In the genomic region with DNA sequence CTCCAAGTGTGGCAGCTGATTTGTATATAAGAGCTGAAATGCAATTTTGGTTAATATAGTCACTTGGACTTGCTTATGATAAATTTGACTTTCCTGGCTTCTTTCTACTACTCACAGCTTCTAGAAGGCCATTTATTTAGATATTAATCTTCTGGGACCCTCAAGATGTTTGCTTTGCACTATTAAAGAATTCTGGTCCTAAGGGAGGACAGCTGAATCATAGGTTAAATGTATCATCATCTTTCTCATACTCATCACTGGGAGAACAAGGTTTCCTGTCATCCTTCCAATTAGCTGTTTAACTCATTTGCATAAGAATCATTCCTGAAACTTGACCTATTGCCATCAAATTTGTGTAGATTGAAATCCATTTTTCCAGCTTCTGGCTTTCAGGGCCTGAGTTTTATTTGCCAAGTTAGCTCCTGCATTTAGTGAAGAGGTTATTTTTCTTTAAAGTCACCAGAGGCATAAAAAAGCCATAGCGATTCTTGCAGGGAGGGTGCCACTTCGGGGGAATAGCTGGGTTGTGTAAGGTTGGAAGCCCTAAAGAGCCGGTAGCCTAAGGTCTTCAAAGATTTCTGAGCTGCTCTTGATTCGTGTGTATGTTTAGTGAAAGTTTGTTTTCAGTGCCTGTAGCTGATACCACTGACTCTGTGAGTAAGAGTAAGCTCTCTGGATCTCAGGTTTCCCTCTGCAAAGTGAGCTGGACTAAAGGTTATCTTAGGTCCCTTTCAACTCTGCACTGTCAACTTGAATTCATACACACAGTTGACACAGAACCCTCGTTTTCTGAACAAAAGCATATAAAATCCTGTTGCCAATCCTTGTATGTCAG, we compare ENCODE assay signal across 9 cellular contexts. TPM values are rescaled to one million over a fixed set of nuclear protein-coding genes. Genes with fewer than 3 reads are reported as not detected.
DNase-seq lines count a peak whose midpoint lies in the region; ATAC-seq, FAIRE-seq and TF ChIP-seq lines count a peak whose summit lies in the region.
"Had no signal": no experiment of that assay in that cellular context is flagged by ENCODE, and none has a peak within 500 bp of the region (broad histone marks: within the 10 kb centered on the region; RNA-seq: fewer than 3 reads in every experiment).

No MANE protein-coding gene starts in this region.

- no peaks in the 10 kb centered on the region for H3K79me2 ChIP-seq in keratinocyte (ENCODE audit: control insufficient read depth, insufficient read depth, low read length)

- H3K4me1 Mint-ChIP-seq in activated naive CD4-positive, alpha-beta T cell treated with anti-CD3 and anti-CD28 coated beads, Interleukin-2, amount 10 ng/mL, durations not matched to agents 7 days and 5 days, result peaks cover 59% of the 10 kb centered on the region
- peaks cover 45% of the 10 kb centered on the region for H3K4me1 Mint-ChIP-seq in activated CD8-positive, alpha-beta T cell treated with anti-CD3 and anti-CD28 coated beads for 36 hours (ENCODE audit: low read depth)

- no peaks in the 10 kb centered on the region for H3K9me1 ChIP-seq in keratinocyte (ENCODE audit: control insufficient read depth, extremely low read depth, insufficient read depth, low read length)

- H3K4me3 ChIP-seq in keratinocyte (ENCODE audit: control insufficient read depth in 2 of 3, extremely low read depth in 1 of 3, insufficient read depth in 2 of 3, low read depth in 1 of 3, low read length in 3 of 3), result no peak overlapping the region
- peak overlapping the region; percentile 69 to 87 for H3K4me3 ChIP-seq in tibial artery

- peaks cover 40% of the 10 kb centered on the region for H3K36me3 Mint-ChIP-seq in activated naive CD4-positive, alpha-beta T cell treated with anti-CD3 and anti-CD28 coated beads, Interleukin-2, amount 10 ng/mL, durations not matched to agents 7 days and 5 days
- H3K36me3 Mint-ChIP-seq in activated CD8-positive, alpha-beta T cell treated with anti-CD3 and anti-CD28 coated beads for 36 hours (ENCODE audit: low read depth), result peaks cover 47% of the 10 kb centered on the region

- ATAC-seq in activated CD8-positive, alpha-beta T cell treated with anti-CD3 and anti-CD28 coated beads for 36 hours, result no peak
- ATAC-seq in omental fat pad (ENCODE audit: low FRiP score), result no peak

- dilution Hi-C loops in keratinocyte (cut with MboI; ENCODE audit: extremely low pct_ligation_motif_present, low sequenced_read_pairs), result no loop called here

- POLR2A ChIA-PET in activated CD8-positive, alpha-beta T cell treated with anti-CD3 and anti-CD28 coated beads for 36 hours (lab: Charles Lee), result interaction anchor here (0.5 to 3.7 kb wide), 5 partner anchors 9 to 105 kb away, joined by 3 to 21 read pairs (median 4); no protein-coding TSS in a partner anchor

- H3K4me1 ChIP-seq in keratinocyte (ENCODE audit: control insufficient read depth, extremely low read depth, insufficient read depth, low read length), result peaks cover 33% of the 10 kb centered on the region
- peaks cover 7 to 78% (median 52%) of the 10 kb centered on the region in 4 donors for H3K4me1 ChIP-seq in tibial artery

- TF ChIP-seq CTCF in activated CD8-positive, alpha-beta T cell treated with anti-CD3 and anti-CD28 coated beads for 36 hours (IDR thresholded peaks at IDR 0.05), result no peak
- no peak for TF ChIP-seq CTCF in keratinocyte (optimal IDR thresholded peaks at IDR 0.05 in 1 of 3, IDR thresholded peaks at IDR 0.05 in 1 of 3, conservative IDR thresholded peaks at IDR 0.05 in 1 of 3; ENCODE audit: extremely low read depth in 1 of 3, insufficient read depth in 2 of 3, low read length in 3 of 3)
- TF ChIP-seq CTCF in tibial artery (IDR thresholded peaks at IDR 0.05), result no peak
- no peak for TF ChIP-seq CTCF in omental fat pad (IDR thresholded peaks at IDR 0.05)

- H3K27me3 ChIP-seq in keratinocyte (ENCODE audit: control insufficient read depth, extremely low read depth, insufficient read depth, low read length) (no peaks in the 10 kb centered on the region), tibial artery (no peaks in the 10 kb centered on the region)

- no peaks in the 10 kb centered on the region for H3K27me3 Mint-ChIP-seq in activated naive CD4-positive, alpha-beta T cell treated with anti-CD3 and anti-CD28 coated beads, Interleukin-2, amount 10 ng/mL, durations not matched to agents 7 days and 5 days
- no peaks in the 10 kb centered on the region for H3K27me3 Mint-ChIP-seq in activated CD8-positive, alpha-beta T cell treated with anti-CD3 and anti-CD28 coated beads for 36 hours

- peak overlapping the region; percentile 88 for H3K27ac Mint-ChIP-seq in activated naive CD4-positive, alpha-beta T cell treated with anti-CD3 and anti-CD28 coated beads, Interleukin-2, amount 10 ng/mL, durations not matched to agents 7 days and 5 days
- H3K27ac Mint-ChIP-seq in activated CD8-positive, alpha-beta T cell treated with anti-CD3 and anti-CD28 coated beads for 36 hours, result peak overlapping the region; percentile 70

- H3K36me3 ChIP-seq in keratinocyte (ENCODE audit: control insufficient read depth in 2 of 2, extremely low read depth in 1 of 2, insufficient read depth in 2 of 2, low read length in 2 of 2) (no peaks in the 10 kb centered on the region), tibial artery (peaks cover 16 to 40% (median 28%) of the 10 kb centered on the region in 3 donors)

- DNase-seq in activated naive CD4-positive, alpha-beta T cell treated with anti-CD3 and anti-CD28 coated beads, Interleukin-2, amount 10 ng/mL, durations not matched to agents 7 days and 5 days, result no peak
- no peak for DNase-seq in activated naive CD4-positive, alpha-beta T cell treated with Interleukin-2 at 50 U/mL for 16 hours
- no peak for DNase-seq in activated CD8-positive, alpha-beta T cell treated with anti-CD3 and anti-CD28 coated beads for 36 hours
- DNase-seq in keratinocyte (ENCODE audit: low read depth, low spot score), result no peak
- no peak for DNase-seq in tibial artery
- no peak for DNase-seq in omental fat pad (ENCODE audit: low spot score)
- DNase-seq in iPS-NIHi7 (ENCODE audit: extremely low spot score), result no peak
- DNase-seq in SKM-1 (lab: John Stamatoyannopoulos, UW; ENCODE audit: unreplicated experiment), result no peak
- DNase-seq: NCI-H1105 had no signal

- H2AFZ ChIP-seq in keratinocyte (ENCODE audit: control insufficient read depth, low read length), result no peak overlapping the region

- no peak overlapping the region for H3K4me2 ChIP-seq in keratinocyte (ENCODE audit: control insufficient read depth, extremely low read depth, insufficient read depth, low read depth, low read length)

- H3K9me3 Mint-ChIP-seq in activated naive CD4-positive, alpha-beta T cell treated with anti-CD3 and anti-CD28 coated beads, Interleukin-2, amount 10 ng/mL, durations not matched to agents 7 days and 5 days, result no peaks in the 10 kb centered on the region
- H3K9me3 Mint-ChIP-seq in activated CD8-positive, alpha-beta T cell treated with anti-CD3 and anti-CD28 coated beads for 36 hours, result no peaks in the 10 kb centered on the region

- no peak overlapping the region for H3K9ac ChIP-seq in keratinocyte (ENCODE audit: control insufficient read depth, extremely low read depth, insufficient read depth, low read length)

- H3K9me3 ChIP-seq in keratinocyte (ENCODE audit: control insufficient read depth, low read depth, low read length), result no peaks in the 10 kb centered on the region
- no peaks in the 10 kb centered on the region for H3K9me3 ChIP-seq in tibial artery

- H3K4me3 Mint-ChIP-seq in activated naive CD4-positive, alpha-beta T cell treated with anti-CD3 and anti-CD28 coated beads, Interleukin-2, amount 10 ng/mL, durations not matched to agents 7 days and 5 days, result peak overlapping the region; percentile 92
- H3K4me3 Mint-ChIP-seq in activated CD8-positive, alpha-beta T cell treated with anti-CD3 and anti-CD28 coated beads for 36 hours, result peak overlapping the region; percentile 78

- peak overlapping the region; percentile 8 for H3K27ac ChIP-seq in keratinocyte (ENCODE audit: control insufficient read depth, insufficient read depth, low read length)
- peak overlapping the region; percentile 97 to 98 for H3K27ac ChIP-seq in tibial artery

- no peak for FAIRE-seq in keratinocyte (lab: Jason Lieb, UNC)

- CTCF ChIA-PET in activated naive CD4-positive, alpha-beta T cell treated with anti-CD3 and anti-CD28 coated beads, Interleukin-2, amount 10 ng/mL, durations not matched to agents 7 days and 5 days (lab: Charles Lee), result interaction anchor here (0.9 to 2.4 kb wide), 9 partner anchors 8 to 440 kb away, joined by 3 to 12 read pairs (median 4); no protein-coding TSS in a partner anchor
- CTCF ChIA-PET in activated CD8-positive, alpha-beta T cell treated with anti-CD3 and anti-CD28 coated beads for 36 hours (lab: Charles Lee), result interaction anchor here (0.8 to 7.3 kb wide), 12 partner anchors 9 to 152 kb away, joined by 3 to 39 read pairs (median 4); no protein-coding TSS in a partner anchor

- no peaks in the 10 kb centered on the region for H4K20me1 ChIP-seq in keratinocyte (ENCODE audit: control insufficient read depth, extremely low read depth, insufficient read depth, low read length)

- intact Hi-C loops in activated CD8-positive, alpha-beta T cell treated with anti-CD3 and anti-CD28 coated beads for 36 hours (cut with micrococcal nuclease), result loop anchor here (5.0 kb wide), 2 partner anchors 74 to 94 kb away; no protein-coding TSS in a partner anchor
- intact Hi-C loops in tibial artery (cut with DNase I; ENCODE audit: low total_unique reads), result no loop called here

RNA-seq across cellular contexts. Expression of a gene that starts 4.2 kb away (rescaled TPM):
- total RNA-seq in activated CD8-positive, alpha-beta T cell treated with anti-CD3 and anti-CD28 coated beads for 36 hours, result 10 to 100 TPM; 24.0 to 25.7 TPM
- polyA plus RNA-seq in keratinocyte, result 0.88 to 4.9 TPM (median 4.0 TPM) in 3 replicates
- 21.9 TPM for polyA plus RNA-seq in keratinocyte (2011; ENCODE audit: low read depth)
- polyA plus RNA-seq in keratinocyte (2011; cell fraction: cytosol; rRNA removed), result 1.2 TPM in 2 replicates
- polyA plus RNA-seq in keratinocyte (2011; cell fraction: nucleus; rRNA removed), result 6.9 and 7.1 TPM in 2 replicates
- 0.85 and 28.0 TPM in 2 replicates for polyA plus RNA-seq in keratinocyte (2012; ENCODE audit: low replicate concordance)
- polyA minus RNA-seq in keratinocyte, result 3.2 to 5.0 TPM (median 4.5 TPM) in 3 replicates
- not detected for polyA minus RNA-seq in keratinocyte (2011; cell fraction: cytosol; rRNA and poly(A)+ RNA removed)
- polyA minus RNA-seq in keratinocyte (2011; cell fraction: nucleus; rRNA and poly(A)+ RNA removed), result 4.8 and 5.6 TPM in 2 replicates
- total RNA-seq in omental fat pad, result 100 to 1,000 TPM in 2 of 4 donors, 10 to 100 TPM in 2; 52.3 to 113 (median 78.9) TPM

Comparison
In these comparisons a context has a peak if more than half of its experiments do, and no peak if none do; other contexts are left out.
1. H3K4me3 ChIP-seq: peak in tibial artery (2 of 2); none in keratinocyte (0 of 3).